Comparison of ENCODE assay signal across 23 cellular contexts in the genomic region with DNA sequence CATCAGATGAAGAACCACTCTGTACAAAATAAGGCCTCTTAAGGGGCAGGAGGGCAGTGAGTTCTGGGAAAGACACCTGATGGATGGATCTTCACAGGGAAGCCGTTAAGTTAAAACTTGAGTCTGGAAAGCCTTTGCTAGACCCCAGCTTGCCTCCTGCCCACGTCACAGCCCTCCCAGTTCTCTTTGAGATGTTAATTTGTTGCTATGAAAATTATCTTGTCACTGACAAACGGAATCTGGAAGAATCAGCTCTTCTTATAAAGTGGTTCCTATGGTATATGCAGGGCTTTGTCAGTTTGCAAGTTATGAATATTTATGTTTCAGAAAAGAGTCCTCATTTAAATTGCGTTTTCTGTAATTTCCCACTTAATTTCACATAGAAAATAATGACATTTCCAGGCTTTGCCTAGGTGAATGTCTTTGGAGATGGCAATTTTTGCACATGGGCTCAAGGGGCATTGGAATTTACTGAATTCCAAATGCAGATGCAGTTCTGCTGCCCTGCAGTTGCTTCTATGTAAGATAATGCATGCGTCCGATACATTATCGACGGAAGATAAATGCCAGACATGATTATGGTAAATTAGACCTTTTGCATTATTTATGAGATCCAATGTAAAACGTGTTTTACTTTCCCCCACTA.
DNase-seq lines count a peak whose midpoint lies in the region; ATAC-seq and TF ChIP-seq lines count a peak whose summit lies in the region.
"Had no signal": no experiment of that assay in that cellular context is flagged by ENCODE, and none has a peak within 500 bp of the region (broad histone marks: within the 10 kb centered on the region; RNA-seq: fewer than 3 reads in every experiment).

No MANE protein-coding gene starts in this region.

- H3K27ac ChIP-seq in CD4-positive, alpha-beta T cell (ENCODE audit: low read depth, low read length): no peak overlapping the region
- H3K27ac ChIP-seq: 22Rv1; A549; BLaER1 treated with 17β-estradiol and CSF1 and Interleukin-3, amounts not matched to agents 10 nM and 100 nM; C4-2B had no signal

- H3K27ac Mint-ChIP-seq in CD4-positive, alpha-beta T cell: no peak overlapping the region
- H3K27ac Mint-ChIP-seq: B cell; CD4-positive, alpha-beta memory T cell; CD8-positive, alpha-beta memory T cell had no signal

- no peak for TF ChIP-seq CTCF in CD4-positive, alpha-beta T cell (IDR thresholded peaks at IDR 0.05)

- H3K36me3 Mint-ChIP-seq in CD4-positive, alpha-beta T cell (ENCODE audit: low read depth): no peaks in the 10 kb centered on the region
- H3K36me3 Mint-ChIP-seq: CD4-positive, alpha-beta memory T cell; CD8-positive, alpha-beta memory T cell had no signal

- DNase-seq in NCI-H748 (lab: John Stamatoyannopoulos, UW; ENCODE audit: unreplicated experiment): peak; percentile 3
- DNase-seq in NCI-H748 treated with DMSO at 0.1 percent for 48 hours (lab: John Stamatoyannopoulos, UW): no peak
- DNase-seq in islet precursor cell: peak; percentile 17
- DNase-seq in putamen (ENCODE audit: low spot score): peak; percentile 79
- DNase-seq in CD4-positive, alpha-beta T cell: no peak
- DNase-seq in SKM-1 treated with dmso at 0.1 percent for 144 hours (lab: John Stamatoyannopoulos, UW; ENCODE audit: unreplicated experiment): no peak
- DNase-seq: AML-193; CD4-positive, alpha-beta memory T cell; CD8-positive, alpha-beta memory T cell; COR-L47; DMS 273 treated with DMSO at 0.1 percent for 48 hours; DMS153; DMS53; DMS79; DND-41; EL; GDM1 had no signal

- no peaks in the 10 kb centered on the region for H3K27me3 Mint-ChIP-seq in CD4-positive, alpha-beta T cell

- ATAC-seq in CD4-positive, alpha-beta T cell (ENCODE audit: poor library complexity): no peak
- ATAC-seq: A549, GM12878 had no signal

- H3K9me3 ChIP-seq in CD4-positive, alpha-beta T cell (ENCODE audit: control insufficient read depth, low read length): no peaks in the 10 kb centered on the region
- H3K9me3 ChIP-seq: A549; BLaER1 treated with 17β-estradiol and CSF1 and Interleukin-3, amounts not matched to agents 10 nM and 100 nM had no signal

- H3K27me3 ChIP-seq in CD4-positive, alpha-beta T cell (ENCODE audit: control insufficient read depth, insufficient read depth, low read length): no peaks in the 10 kb centered on the region
- H3K27me3 ChIP-seq: BLaER1 treated with 17β-estradiol and CSF1 and Interleukin-3, amounts not matched to agents 10 nM and 100 nM had no signal

- no peak overlapping the region for H3K4me3 Mint-ChIP-seq in CD4-positive, alpha-beta T cell
- H3K4me3 Mint-ChIP-seq: B cell; CD4-positive, alpha-beta memory T cell; CD8-positive, alpha-beta memory T cell had no signal

- intact Hi-C loops in CD4-positive, alpha-beta T cell (cut with DNase I, micrococcal nuclease): no loop called here

- peaks cover 3% of the 10 kb centered on the region for H3K9me3 Mint-ChIP-seq in CD4-positive, alpha-beta T cell

- CTCF ChIA-PET in CD4-positive, alpha-beta T cell (lab: Charles Lee): no interaction called here

- POLR2A ChIA-PET in CD4-positive, alpha-beta T cell (lab: Charles Lee): no interaction called here

- no peaks in the 10 kb centered on the region for H3K4me1 Mint-ChIP-seq in CD4-positive, alpha-beta T cell (ENCODE audit: low read depth)
- H3K4me1 Mint-ChIP-seq: B cell; CD4-positive, alpha-beta memory T cell; CD8-positive, alpha-beta memory T cell had no signal

Comparison
In these comparisons a context has a peak if more than half of its experiments do, and no peak if none do; other contexts are left out.
1. DNase-seq: peak in NCI-H748 (single experiment), islet precursor cell (single experiment) and putamen (single experiment); none in NCI-H748 treated with DMSO at 0.1 percent for 48 hours (single experiment), CD4-positive, alpha-beta T cell (0 of 10) and SKM-1 treated with dmso at 0.1 percent for 144 hours (single experiment).